In the genomic region with DNA sequence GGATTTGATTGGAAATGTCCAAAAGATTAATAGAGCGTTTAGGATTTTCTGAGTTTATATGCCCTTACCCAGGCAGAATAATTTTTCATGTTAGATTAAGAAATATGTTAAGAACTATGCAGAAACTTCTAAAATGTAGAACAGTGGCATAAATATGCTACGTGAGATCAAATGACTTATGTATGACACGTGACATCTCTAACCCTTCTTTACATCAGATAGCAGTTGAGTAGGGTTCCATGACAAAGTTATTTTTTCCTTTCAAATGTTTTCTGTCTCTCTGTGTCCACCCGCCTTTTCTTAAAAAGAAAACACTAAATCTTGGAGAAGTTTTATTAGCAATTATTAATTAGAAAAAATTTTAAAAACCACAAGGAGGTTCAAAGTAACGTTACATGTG, we compare ENCODE assay signal across 33 cellular contexts.
"Had no signal": no experiment of that assay in that cellular context is flagged by ENCODE, and none has a peak within 500 bp of the region (broad histone marks: within the 10 kb centered on the region; RNA-seq: fewer than 3 reads in every experiment).

No MANE protein-coding gene starts in this region.

- ATAC-seq: activated naive CD4-positive, alpha-beta T cell treated with anti-CD3 and anti-CD28 coated beads, Interleukin-2, amount 50 U/mL, for 72 hours; activated naive CD8-positive, alpha-beta T cell treated with anti-CD3 and anti-CD28 coated beads, Interleukin-2, amount 50 U/mL, for 24 hours; activated T-cell treated with anti-CD3 and anti-CD28 coated beads, Interleukin-2, amount 50 U/mL, for 4 hours; activated T-cell treated with anti-CD3 and anti-CD28 coated beads, Interleukin-2, amount 50 U/mL, for 72 hours; activated T-helper 17 cell treated with anti-CD3 and anti-CD28 coated beads, Interleukin-2, amount 50 U/mL, for 72 hours; body of pancreas had no signal

- FAIRE-seq: astrocyte, bronchial epithelial cell had no signal

- H3K27ac ChIP-seq: adrenal gland, ascending aorta, body of pancreas, brain microvascular endothelial cell, breast epithelium had no signal

- H3K9me3 ChIP-seq: adrenal gland, ascending aorta, body of pancreas, breast epithelium had no signal

- H3K4me3 ChIP-seq: adrenal gland, ascending aorta, body of pancreas, breast epithelium had no signal

- H3K27me3 ChIP-seq: ascending aorta, body of pancreas, brain microvascular endothelial cell had no signal

- H3K4me1 ChIP-seq: adrenal gland, ascending aorta, body of pancreas, breast epithelium had no signal

- DNase-seq: activated effector memory CD4-positive, alpha-beta T cell treated with anti-CD3 and anti-CD28 coated beads, Interleukin-2, amount 50 U/mL, for 16 hours; activated effector memory CD4-positive, alpha-beta T cell treated with Interleukin-2 at 50 U/mL for 16 hours; activated gamma-delta T cell; activated gamma-delta T cell treated with Interleukin-2 at 50 U/mL for 16 hours; activated naive CD4-positive, alpha-beta T cell; activated naive CD4-positive, alpha-beta T cell treated with anti-CD3 and anti-CD28 coated beads for 36 hours; activated naive CD4-positive, alpha-beta T cell treated with anti-CD3 and anti-CD28 coated beads, Interleukin-2, amount 10 ng/mL, durations not matched to agents 7 days and 5 days; activated naive CD4-positive, alpha-beta T cell treated with anti-CD3 and anti-CD28 coated beads, Interleukin-2, amount 50 U/mL, for 16 hours; activated naive CD4-positive, alpha-beta T cell treated with Interleukin-2 at 50 U/mL for 16 hours; activated naive CD8-positive, alpha-beta T cell treated with anti-CD3 and anti-CD28 coated beads for 36 hours; activated naive CD8-positive, alpha-beta T cell treated with anti-CD3 and anti-CD28 coated beads, Interleukin-2, amount 10 ng/mL, durations not matched to agents 7 days and 5 days; activated naive CD8-positive, alpha-beta T cell treated with anti-CD3 and anti-CD28 coated beads, Interleukin-2, amount 50 U/mL, for 24 hours; activated T-cell treated with anti-CD3 and anti-CD28 coated beads, Interleukin-2, amount 50 U/mL, for 1 hour; activated T-cell treated with anti-CD3 and anti-CD28 coated beads, Interleukin-2, amount 50 U/mL, for 24 hours; activated T-cell treated with anti-CD3 and anti-CD28 coated beads, Interleukin-2, amount 50 U/mL, for 4 hours; activated T-cell treated with anti-CD3 and anti-CD28 coated beads, Interleukin-2, amount 50 U/mL, for 48 hours; activated T-cell treated with anti-CD3 and anti-CD28 coated beads, Interleukin-2, amount 50 U/mL, for 72 hours; adrenal gland; amniotic stem cell; amygdala; anterior cingulate cortex; aorta; body of pancreas; brain microvascular endothelial cell; caudate nucleus; central memory CD4-positive, alpha-beta T cell; cerebellar nuclear complex had no signal

- H3K36me3 ChIP-seq: adrenal gland, ascending aorta, brain microvascular endothelial cell, breast epithelium had no signal
